Comparison of ENCODE assay signal across 11 cellular contexts in genomic region chr2:130191319-130191718, GRCh38. TPM values are rescaled to one million over a fixed set of nuclear protein-coding genes. Genes with fewer than 3 reads are reported as not detected.
DNase-seq lines count a peak whose midpoint lies in the region; ATAC-seq, FAIRE-seq and TF ChIP-seq lines count a peak whose summit lies in the region.
"Not testable (repeated sequence)": the region's sequence is repeated elsewhere in the genome, so short reads cannot be mapped to it uniquely, and the experiment has no call there.
"Had no signal": no experiment of that assay in that cellular context is flagged by ENCODE, and none has a peak within 500 bp of the region (broad histone marks: within the 10 kb centered on the region; RNA-seq: fewer than 3 reads in every experiment).

No MANE protein-coding gene starts in this region.

- H2AK9ac ChIP-seq in IMR-90 (replicated peaks; ENCODE audit: low read depth, low read length, poor library complexity) = not testable (repeated sequence)

- peak overlapping the region; percentile 55 for H3K27ac Mint-ChIP-seq in activated CD4-positive, alpha-beta T cell treated with anti-CD3 and anti-CD28 coated beads, Interleukin-2, amount 10 ng/mL, durations not matched to agents 7 days and 5 days
- peak overlapping the region; percentile 76 for H3K27ac Mint-ChIP-seq in activated T-cell treated with anti-CD3 and anti-CD28 coated beads, Interleukin-2, amount 50 U/mL, for 24 hours
- peak overlapping the region; percentile 68 for H3K27ac Mint-ChIP-seq in activated naive CD4-positive, alpha-beta T cell treated with anti-CD3 and anti-CD28 coated beads, Interleukin-2, amount 10 ng/mL, durations not matched to agents 7 days and 5 days

- not testable (repeated sequence) for H3K9ac ChIP-seq in IMR-90 (ENCODE audit: low read depth, low read length); HepG2 (ENCODE audit: insufficient read depth, low read depth, low read length)

- DNase-seq in IMR-90; activated CD4-positive, alpha-beta T cell treated with anti-CD3 and anti-CD28 coated beads, Interleukin-2, amount 10 ng/mL, durations not matched to agents 7 days and 5 days; activated T-cell treated with anti-CD3 and anti-CD28 coated beads, Interleukin-2, amount 50 U/mL, for 24 hours; activated naive CD4-positive, alpha-beta T cell treated with anti-CD3 and anti-CD28 coated beads, Interleukin-2, amount 10 ng/mL, durations not matched to agents 7 days and 5 days; HepG2 (ENCODE audit: low spot score): not testable (repeated sequence)
- DNase-seq in upper lobe of right lung = peak; percentile 20

- H3K79me1 ChIP-seq in IMR-90 (ENCODE audit: low read depth in 1 of 2, low read length in 2 of 2) = not testable (repeated sequence)

- FAIRE-seq in HepG2 (lab: Jason Lieb, UNC) = not testable (repeated sequence)

- not testable (repeated sequence) for H2AFZ ChIP-seq in IMR-90 (replicated peaks; ENCODE audit: low read length, poor library complexity); HepG2 (ENCODE audit: low read length)

- not testable (repeated sequence) for H3K4me3 ChIP-seq in IMR-90 (ENCODE audit: insufficient read depth, low read depth, low read length); HepG2 (replicated peaks in 1 of 3; ENCODE audit: insufficient read depth in 1 of 3, low read depth in 2 of 3, low read length in 3 of 3); upper lobe of right lung

- H2BK20ac ChIP-seq in IMR-90 (ENCODE audit: low read depth, low read length) = not testable (repeated sequence)

- TF ChIP-seq CTCF in IMR-90 (conservative IDR thresholded peaks at IDR 0.05; ENCODE audit: low read depth, low read length); HepG2 (CRISPR knock-in tag; IDR thresholded peaks at IDR 0.05); upper lobe of right lung (IDR thresholded peaks at IDR 0.05): not testable (repeated sequence)

- H2AK5ac ChIP-seq in IMR-90 (ENCODE audit: low read depth, low read length) = not testable (repeated sequence)

- H3K4me3 Mint-ChIP-seq in activated CD4-positive, alpha-beta T cell treated with anti-CD3 and anti-CD28 coated beads, Interleukin-2, amount 10 ng/mL, durations not matched to agents 7 days and 5 days; activated T-cell treated with anti-CD3 and anti-CD28 coated beads, Interleukin-2, amount 50 U/mL, for 24 hours; activated naive CD4-positive, alpha-beta T cell treated with anti-CD3 and anti-CD28 coated beads, Interleukin-2, amount 10 ng/mL, durations not matched to agents 7 days and 5 days: not testable (repeated sequence)

- not testable (repeated sequence) for H4K5ac ChIP-seq in IMR-90 (ENCODE audit: low read depth, low read length)

- not testable (repeated sequence) for ATAC-seq in IMR-90 (ENCODE audit: low read depth); HepG2; upper lobe of right lung

- not testable (repeated sequence) for H3K56ac ChIP-seq in IMR-90 (ENCODE audit: extremely low read depth, insufficient read depth, low read length)

- not testable (repeated sequence) for H3K9me1 ChIP-seq in IMR-90 (ENCODE audit: insufficient read depth, low read length)

- in situ Hi-C loops in IMR-90 (cut with MboI; ENCODE audit: low sequenced_read_pairs) = not testable (repeated sequence)
- in situ Hi-C loops in HepG2 (cut with HindIII; ENCODE audit: extremely low pct_ligation_motif_present, low pct_unique_long_range_greater_than_20kb) = loop anchor here (25.0 kb wide), 1 partner anchor 1296 kb away; the partner anchor contains the start of genes MZT2A and TUBA3D

- H3K4ac ChIP-seq in IMR-90 (ENCODE audit: low read depth, low read length) = not testable (repeated sequence)

- H3K36me3 ChIP-seq in IMR-90 (ENCODE audit: control insufficient read depth, insufficient read depth, low read length) = peaks cover 10% of the 10 kb centered on the region
- H3K36me3 ChIP-seq in HepG2 (replicated peaks in 1 of 2; ENCODE audit: control insufficient read depth in 1 of 2, insufficient read depth in 2 of 2, low read length in 2 of 2); upper lobe of right lung: not testable (repeated sequence)

- not testable (repeated sequence) for H3K14ac ChIP-seq in IMR-90 (replicated peaks; ENCODE audit: low read depth, low read length)

- not testable (repeated sequence) for H3K9me3 ChIP-seq in IMR-90 (ENCODE audit: control insufficient read depth, insufficient read depth, low read length); HepG2 (ENCODE audit: low read length); upper lobe of right lung

- H3K18ac ChIP-seq in IMR-90 (ENCODE audit: low read depth, low read length) = not testable (repeated sequence)

- not testable (repeated sequence) for H3K4me2 ChIP-seq in IMR-90 (ENCODE audit: low read depth, low read length); HepG2 (ENCODE audit: low read depth, low read length)

- dilution Hi-C loops in IMR-90 (cut with HindIII; ENCODE audit: low sequenced_read_pairs, unreplicated experiment) = not testable (repeated sequence)

- TF ChIP-seq POLR2A in IMR-90 (IDR thresholded peaks at IDR 0.05; ENCODE audit: low read depth, low read length); HepG2 (IDR thresholded peaks at IDR 0.05; ENCODE audit: insufficient read depth in 1 of 2, low read depth in 2 of 2, low read length in 2 of 2): not testable (repeated sequence)

- H3K79me2 ChIP-seq in HepG2 (ENCODE audit: insufficient read depth, low read length) = not testable (repeated sequence)

- not testable (repeated sequence) for BruUV-seq in IMR-90 (replicated peaks; lab: Mats Ljungman, UMichigan); HepG2 (replicated peaks; lab: Mats Ljungman, UMichigan)

- TF ChIP-seq RAD21 in IMR-90 (IDR thresholded peaks at IDR 0.05; ENCODE audit: low read length); HepG2 (CRISPR knock-in tag; IDR thresholded peaks at IDR 0.05): not testable (repeated sequence)

- not testable (repeated sequence) for H3K36me3 Mint-ChIP-seq in activated CD4-positive, alpha-beta T cell treated with anti-CD3 and anti-CD28 coated beads, Interleukin-2, amount 10 ng/mL, durations not matched to agents 7 days and 5 days (ENCODE audit: low read depth)
- H3K36me3 Mint-ChIP-seq in activated T-cell treated with anti-CD3 and anti-CD28 coated beads, Interleukin-2, amount 50 U/mL, for 24 hours (ENCODE audit: low read depth) = peaks cover 38% of the 10 kb centered on the region
- H3K36me3 Mint-ChIP-seq in activated naive CD4-positive, alpha-beta T cell treated with anti-CD3 and anti-CD28 coated beads, Interleukin-2, amount 10 ng/mL, durations not matched to agents 7 days and 5 days = peaks cover 13% of the 10 kb centered on the region

- not testable (repeated sequence) for H3K9me3 Mint-ChIP-seq in activated CD4-positive, alpha-beta T cell treated with anti-CD3 and anti-CD28 coated beads, Interleukin-2, amount 10 ng/mL, durations not matched to agents 7 days and 5 days; activated T-cell treated with anti-CD3 and anti-CD28 coated beads, Interleukin-2, amount 50 U/mL, for 24 hours; activated naive CD4-positive, alpha-beta T cell treated with anti-CD3 and anti-CD28 coated beads, Interleukin-2, amount 10 ng/mL, durations not matched to agents 7 days and 5 days

- intact Hi-C loops in IMR-90 (cut with micrococcal nuclease); HepG2 (cut with micrococcal nuclease; ENCODE audit: unreplicated experiment); upper lobe of right lung (cut with DNase I): not testable (repeated sequence)

- not testable (repeated sequence) for H2BK5ac ChIP-seq in IMR-90 (ENCODE audit: low read depth, low read length, poor library complexity, severe bottlenecking)

- not testable (repeated sequence) for H3K27me3 Mint-ChIP-seq in activated CD4-positive, alpha-beta T cell treated with anti-CD3 and anti-CD28 coated beads, Interleukin-2, amount 10 ng/mL, durations not matched to agents 7 days and 5 days; activated T-cell treated with anti-CD3 and anti-CD28 coated beads, Interleukin-2, amount 50 U/mL, for 24 hours; activated naive CD4-positive, alpha-beta T cell treated with anti-CD3 and anti-CD28 coated beads, Interleukin-2, amount 10 ng/mL, durations not matched to agents 7 days and 5 days

- H4K20me1 ChIP-seq in IMR-90 (ENCODE audit: insufficient read depth, low read length); HepG2 (ENCODE audit: insufficient read depth, low read length): not testable (repeated sequence)

- H3K27ac ChIP-seq in IMR-90 (ENCODE audit: insufficient read depth, low read length); HepG2 (ENCODE audit: extremely low read length, insufficient read depth, low read length); upper lobe of right lung: not testable (repeated sequence)

- CTCF ChIA-PET in IMR-90 (lab: Yijun Ruan, JAX); activated CD4-positive, alpha-beta T cell treated with anti-CD3 and anti-CD28 coated beads, Interleukin-2, amount 10 ng/mL, durations not matched to agents 7 days and 5 days (lab: Charles Lee); activated naive CD4-positive, alpha-beta T cell treated with anti-CD3 and anti-CD28 coated beads, Interleukin-2, amount 10 ng/mL, durations not matched to agents 7 days and 5 days (lab: Charles Lee); HepG2 (lab: Yijun Ruan, JAX; ENCODE audit: low intra/inter-chr PET ratio, low total read pairs): not testable (repeated sequence)

- not testable (repeated sequence) for H3K4me1 Mint-ChIP-seq in activated CD4-positive, alpha-beta T cell treated with anti-CD3 and anti-CD28 coated beads, Interleukin-2, amount 10 ng/mL, durations not matched to agents 7 days and 5 days; activated T-cell treated with anti-CD3 and anti-CD28 coated beads, Interleukin-2, amount 50 U/mL, for 24 hours (ENCODE audit: low read depth); activated naive CD4-positive, alpha-beta T cell treated with anti-CD3 and anti-CD28 coated beads, Interleukin-2, amount 10 ng/mL, durations not matched to agents 7 days and 5 days

- not testable (repeated sequence) for H3K4me1 ChIP-seq in IMR-90 (ENCODE audit: control insufficient read depth, insufficient read depth, low read length); upper lobe of right lung
- peaks cover 13% of the 10 kb centered on the region for H3K4me1 ChIP-seq in HepG2 (ENCODE audit: insufficient read depth, low read length)

- H4K8ac ChIP-seq in IMR-90 (ENCODE audit: low read depth in 2 of 2, low read length in 2 of 2) = not testable (repeated sequence)

- POLR2A ChIA-PET in IMR-90 (lab: Charles Lee; ENCODE audit: unreplicated experiment); activated CD4-positive, alpha-beta T cell treated with anti-CD3 and anti-CD28 coated beads, Interleukin-2, amount 10 ng/mL, durations not matched to agents 7 days and 5 days (lab: Charles Lee); HepG2 (lab: Yijun Ruan, JAX): not testable (repeated sequence)

- H3K27me3 ChIP-seq in IMR-90 (ENCODE audit: control insufficient read depth, insufficient read depth, low read length); HepG2 (ENCODE audit: control insufficient read depth in 1 of 2, insufficient read depth in 2 of 2, low read length in 2 of 2); upper lobe of right lung: not testable (repeated sequence)

- not testable (repeated sequence) for TF ChIP-seq EP300 in HepG2 (IDR thresholded peaks at IDR 0.05; ENCODE audit: low read depth in 2 of 2, low read length in 2 of 2); HepG2 (CRISPR knock-in tag; IDR thresholded peaks at IDR 0.05; ENCODE audit: borderline replicate concordance)

- H2BK15ac ChIP-seq in IMR-90 (ENCODE audit: low read depth, low read length) = not testable (repeated sequence)

- not testable (repeated sequence) for H3K23ac ChIP-seq in IMR-90 (ENCODE audit: low read depth, low read length)

- H2BK120ac ChIP-seq in IMR-90 (ENCODE audit: low read depth, low read length) = not testable (repeated sequence)

- WGBS in IMR-90 (ENCODE audit: extremely low coverage in 2 of 2, insufficient read length in 1 of 2), 2 experiments = 100% methylated on average over 3 of the region's 6 CpGs; no CpG with 5 or more reads in 1 of the 2 experiments
- 99% methylated on average over 6 of the region's 6 CpGs for WGBS in HepG2 (ENCODE audit: low lambda C conversion rate)

- not testable (repeated sequence) for H4K91ac ChIP-seq in IMR-90 (ENCODE audit: insufficient read depth, low read depth, low read length)

RNA-seq across cellular contexts. Expression of gene TUBA3E, which starts 6.9 kb away (rescaled TPM):
- total RNA-seq in IMR-90 (2012; rRNA removed) = not detected in 2 replicates
- not detected in 2 replicates for polyA plus RNA-seq in IMR-90 (2012; rRNA removed)
- not detected in 2 replicates for polyA plus RNA-seq in IMR-90 (2012; cell fraction: cytosol; rRNA removed)
- not detected in 2 replicates for polyA plus RNA-seq in IMR-90 (2012; cell fraction: nucleus; rRNA removed; ENCODE audit: low replicate concordance)
- not detected for total RNA-seq in activated CD4-positive, alpha-beta T cell treated with anti-CD3 and anti-CD28 coated beads, Interleukin-2, amount 10 ng/mL, durations not matched to agents 7 days and 5 days
- total RNA-seq in HepG2 (2016; rRNA removed; fragmentation: Illumina TruSeq; extraction: Trizol) = not detected in 2 replicates
- total RNA-seq in HepG2 (2016; cell fraction: cytosol; rRNA removed; fragmentation: Illumina TruSeq; extraction: Trizol; ENCODE audit: low read depth) = not detected in 2 replicates
- total RNA-seq in HepG2 (2016; cell fraction: insoluble cytoplasmic fraction; rRNA removed; fragmentation: Illumina TruSeq; extraction: Trizol) = not detected in 2 replicates
- not detected in 2 replicates for total RNA-seq in HepG2 (2016; cell fraction: membrane; rRNA removed; fragmentation: Illumina TruSeq; extraction: Trizol)
- not detected in 2 replicates for total RNA-seq in HepG2 (2016; cell fraction: nucleus; rRNA removed; fragmentation: Illumina TruSeq; extraction: Trizol)
- not detected in 2 replicates for polyA plus RNA-seq in HepG2 (2011; rRNA removed)
- polyA plus RNA-seq in HepG2 (2011; cell fraction: cytosol; rRNA removed) = not detected in 2 replicates
- polyA plus RNA-seq in HepG2 (2011; cell fraction: nucleus; rRNA removed) = not detected in 2 replicates
- polyA plus RNA-seq in HepG2 (2012) = not detected in 2 replicates
- not detected in 2 replicates for polyA plus RNA-seq in HepG2 (2016; cell fraction: cytosol; fragmentation: Illumina TruSeq; extraction: Trizol; ENCODE audit: low read depth)
- not detected in 2 replicates for polyA plus RNA-seq in HepG2 (2016; cell fraction: insoluble cytoplasmic fraction; fragmentation: Illumina TruSeq; extraction: Trizol; ENCODE audit: low read depth)
- polyA plus RNA-seq in HepG2 (2016; cell fraction: membrane; fragmentation: Illumina TruSeq; extraction: Trizol; ENCODE audit: low read depth) = not detected in 2 replicates
- polyA plus RNA-seq in HepG2 (2016; cell fraction: nucleus; fragmentation: Illumina TruSeq; extraction: Trizol; ENCODE audit: insufficient read depth, low read depth) = not detected in 2 replicates
- not detected in 2 replicates for polyA minus RNA-seq in HepG2 (2011; rRNA and poly(A)+ RNA removed; ENCODE audit: low replicate concordance)
- not detected in 2 replicates for polyA minus RNA-seq in HepG2 (2011; cell fraction: cytosol; rRNA and poly(A)+ RNA removed)
- not detected in 2 replicates for polyA minus RNA-seq in HepG2 (2011; cell fraction: nucleus; rRNA and poly(A)+ RNA removed)
- total RNA-seq in upper lobe of right lung = not detected
- total RNA-seq: A673; Calu3; CD4-positive, alpha-beta memory T cell; G401 had no signal
- polyA plus RNA-seq: BJ; CD4-positive, alpha-beta memory T cell had no signal

RNA-seq across cellular contexts. Expression of gene MZT2B, which starts 9.3 kb away (rescaled TPM):
- total RNA-seq in IMR-90 (2012; rRNA removed) (24.9 and 29.2 TPM in 2 replicates), HepG2 (2016; rRNA removed; fragmentation: Illumina TruSeq; extraction: Trizol) (308 and 410 TPM in 2 replicates), upper lobe of right lung (128 TPM)
- polyA plus RNA-seq in IMR-90 (2012; rRNA removed) (115 and 227 TPM in 2 replicates), HepG2 (2011; rRNA removed) (244 and 253 TPM in 2 replicates)
- polyA plus RNA-seq in IMR-90 (2012; cell fraction: cytosol; rRNA removed) = 255 and 405 TPM in 2 replicates
- polyA plus RNA-seq in IMR-90 (2012; cell fraction: nucleus; rRNA removed; ENCODE audit: low replicate concordance) = 61.9 and 106 TPM in 2 replicates
- total RNA-seq in activated CD4-positive, alpha-beta T cell treated with anti-CD3 and anti-CD28 coated beads, Interleukin-2, amount 10 ng/mL, durations not matched to agents 7 days and 5 days = 100 to 1,000 TPM; 387 to 417 TPM
- 664 and 798 TPM in 2 replicates for total RNA-seq in HepG2 (2016; cell fraction: cytosol; rRNA removed; fragmentation: Illumina TruSeq; extraction: Trizol; ENCODE audit: low read depth)
- total RNA-seq in HepG2 (2016; cell fraction: insoluble cytoplasmic fraction; rRNA removed; fragmentation: Illumina TruSeq; extraction: Trizol) = 352 and 417 TPM in 2 replicates
- total RNA-seq in HepG2 (2016; cell fraction: membrane; rRNA removed; fragmentation: Illumina TruSeq; extraction: Trizol) = 641 and 838 TPM in 2 replicates
- total RNA-seq in HepG2 (2016; cell fraction: nucleus; rRNA removed; fragmentation: Illumina TruSeq; extraction: Trizol) = 142 and 179 TPM in 2 replicates
- 121 and 325 TPM in 2 replicates for polyA plus RNA-seq in HepG2 (2011; cell fraction: cytosol; rRNA removed)
- 97.5 and 107 TPM in 2 replicates for polyA plus RNA-seq in HepG2 (2011; cell fraction: nucleus; rRNA removed)
- 208 and 248 TPM in 2 replicates for polyA plus RNA-seq in HepG2 (2012)
- 676 and 762 TPM in 2 replicates for polyA plus RNA-seq in HepG2 (2016; cell fraction: cytosol; fragmentation: Illumina TruSeq; extraction: Trizol; ENCODE audit: low read depth)
- 300 and 324 TPM in 2 replicates for polyA plus RNA-seq in HepG2 (2016; cell fraction: insoluble cytoplasmic fraction; fragmentation: Illumina TruSeq; extraction: Trizol; ENCODE audit: low read depth)
- polyA plus RNA-seq in HepG2 (2016; cell fraction: membrane; fragmentation: Illumina TruSeq; extraction: Trizol; ENCODE audit: low read depth) = 541 and 609 TPM in 2 replicates
- polyA plus RNA-seq in HepG2 (2016; cell fraction: nucleus; fragmentation: Illumina TruSeq; extraction: Trizol; ENCODE audit: insufficient read depth, low read depth) = 261 and 270 TPM in 2 replicates
- polyA minus RNA-seq in HepG2 (2011; rRNA and poly(A)+ RNA removed; ENCODE audit: low replicate concordance) = 12.3 and 45.2 TPM in 2 replicates
- polyA minus RNA-seq in HepG2 (2011; cell fraction: cytosol; rRNA and poly(A)+ RNA removed) = 53.2 and 58.8 TPM in 2 replicates
- 20.9 and 25.2 TPM in 2 replicates for polyA minus RNA-seq in HepG2 (2011; cell fraction: nucleus; rRNA and poly(A)+ RNA removed)

RNA-seq across cellular contexts. Expression of gene SMPD4, which starts 9.9 kb away (rescaled TPM):
- total RNA-seq in IMR-90 (2012; rRNA removed) (8.6 and 10.6 TPM in 2 replicates), HepG2 (2016; rRNA removed; fragmentation: Illumina TruSeq; extraction: Trizol) (70.5 and 72.5 TPM in 2 replicates), upper lobe of right lung (41.4 TPM)
- polyA plus RNA-seq in IMR-90 (2012; rRNA removed) (63.0 and 80.4 TPM in 2 replicates), HepG2 (2011; rRNA removed) (63.2 and 69.0 TPM in 2 replicates)
- 29.0 and 42.1 TPM in 2 replicates for polyA plus RNA-seq in IMR-90 (2012; cell fraction: cytosol; rRNA removed)
- 134 and 311 TPM in 2 replicates for polyA plus RNA-seq in IMR-90 (2012; cell fraction: nucleus; rRNA removed; ENCODE audit: low replicate concordance)
- total RNA-seq in activated CD4-positive, alpha-beta T cell treated with anti-CD3 and anti-CD28 coated beads, Interleukin-2, amount 10 ng/mL, durations not matched to agents 7 days and 5 days = 10 to 100 TPM; 70.9 to 71.3 TPM
- 16.2 and 16.4 TPM in 2 replicates for total RNA-seq in HepG2 (2016; cell fraction: cytosol; rRNA removed; fragmentation: Illumina TruSeq; extraction: Trizol; ENCODE audit: low read depth)
- total RNA-seq in HepG2 (2016; cell fraction: insoluble cytoplasmic fraction; rRNA removed; fragmentation: Illumina TruSeq; extraction: Trizol) = 63.3 and 71.6 TPM in 2 replicates
- 45.6 and 46.9 TPM in 2 replicates for total RNA-seq in HepG2 (2016; cell fraction: membrane; rRNA removed; fragmentation: Illumina TruSeq; extraction: Trizol)
- total RNA-seq in HepG2 (2016; cell fraction: nucleus; rRNA removed; fragmentation: Illumina TruSeq; extraction: Trizol) = 70.7 and 77.5 TPM in 2 replicates
- 27.2 and 39.1 TPM in 2 replicates for polyA plus RNA-seq in HepG2 (2011; cell fraction: cytosol; rRNA removed)
- polyA plus RNA-seq in HepG2 (2011; cell fraction: nucleus; rRNA removed) = 483 and 680 TPM in 2 replicates
- 53.0 and 69.5 TPM in 2 replicates for polyA plus RNA-seq in HepG2 (2012)
- 12.9 and 14.8 TPM in 2 replicates for polyA plus RNA-seq in HepG2 (2016; cell fraction: cytosol; fragmentation: Illumina TruSeq; extraction: Trizol; ENCODE audit: low read depth)
- 81.9 and 105 TPM in 2 replicates for polyA plus RNA-seq in HepG2 (2016; cell fraction: insoluble cytoplasmic fraction; fragmentation: Illumina TruSeq; extraction: Trizol; ENCODE audit: low read depth)
- 36.8 and 38.6 TPM in 2 replicates for polyA plus RNA-seq in HepG2 (2016; cell fraction: membrane; fragmentation: Illumina TruSeq; extraction: Trizol; ENCODE audit: low read depth)
- polyA plus RNA-seq in HepG2 (2016; cell fraction: nucleus; fragmentation: Illumina TruSeq; extraction: Trizol; ENCODE audit: insufficient read depth, low read depth) = 229 and 236 TPM in 2 replicates
- polyA minus RNA-seq in HepG2 (2011; rRNA and poly(A)+ RNA removed; ENCODE audit: low replicate concordance) = 39.1 and 125 TPM in 2 replicates
- 39.4 and 44.1 TPM in 2 replicates for polyA minus RNA-seq in HepG2 (2011; cell fraction: cytosol; rRNA and poly(A)+ RNA removed)
- polyA minus RNA-seq in HepG2 (2011; cell fraction: nucleus; rRNA and poly(A)+ RNA removed) = 82.9 and 90.9 TPM in 2 replicates

RNA-seq across cellular contexts. Expression of gene CCDC74B, which starts 46.4 kb away (rescaled TPM):
- total RNA-seq in IMR-90 (2012; rRNA removed) = 3.6 and 3.9 TPM in 2 replicates
- 8.4 and 9.6 TPM in 2 replicates for polyA plus RNA-seq in IMR-90 (2012; rRNA removed)
- polyA plus RNA-seq in IMR-90 (2012; cell fraction: cytosol; rRNA removed) = 10.0 and 10.5 TPM in 2 replicates
- polyA plus RNA-seq in IMR-90 (2012; cell fraction: nucleus; rRNA removed; ENCODE audit: low replicate concordance) = 31.6 and 88.4 TPM in 2 replicates
- 1 to 10 TPM; 1.1 to 1.7 TPM for total RNA-seq in activated CD4-positive, alpha-beta T cell treated with anti-CD3 and anti-CD28 coated beads, Interleukin-2, amount 10 ng/mL, durations not matched to agents 7 days and 5 days
- 0.11 TPM in 1 of 2 replicates, not detected in the other for total RNA-seq in HepG2 (2016; rRNA removed; fragmentation: Illumina TruSeq; extraction: Trizol)
- 0.26 TPM in 1 of 2 replicates, not detected in the other for total RNA-seq in HepG2 (2016; cell fraction: cytosol; rRNA removed; fragmentation: Illumina TruSeq; extraction: Trizol; ENCODE audit: low read depth)
- total RNA-seq in HepG2 (2016; cell fraction: insoluble cytoplasmic fraction; rRNA removed; fragmentation: Illumina TruSeq; extraction: Trizol) = 0.15 and 0.24 TPM in 2 replicates
- 0.55 TPM in 1 of 2 replicates, not detected in the other for total RNA-seq in HepG2 (2016; cell fraction: membrane; rRNA removed; fragmentation: Illumina TruSeq; extraction: Trizol)
- 0.28 and 0.37 TPM in 2 replicates for total RNA-seq in HepG2 (2016; cell fraction: nucleus; rRNA removed; fragmentation: Illumina TruSeq; extraction: Trizol)
- polyA plus RNA-seq in HepG2 (2011; rRNA removed) = 0.07 and 0.12 TPM in 2 replicates
- 0.04 and 0.21 TPM in 2 replicates for polyA plus RNA-seq in HepG2 (2011; cell fraction: cytosol; rRNA removed)
- 1.0 and 1.3 TPM in 2 replicates for polyA plus RNA-seq in HepG2 (2011; cell fraction: nucleus; rRNA removed)
- 0.04 and 0.16 TPM in 2 replicates for polyA plus RNA-seq in HepG2 (2012)
- 0.26 and 0.28 TPM in 2 replicates for polyA plus RNA-seq in HepG2 (2016; cell fraction: cytosol; fragmentation: Illumina TruSeq; extraction: Trizol; ENCODE audit: low read depth)
- 0.35 TPM in 1 of 2 replicates, not detected in the other for polyA plus RNA-seq in HepG2 (2016; cell fraction: insoluble cytoplasmic fraction; fragmentation: Illumina TruSeq; extraction: Trizol; ENCODE audit: low read depth)
- 0.21 and 0.37 TPM in 2 replicates for polyA plus RNA-seq in HepG2 (2016; cell fraction: membrane; fragmentation: Illumina TruSeq; extraction: Trizol; ENCODE audit: low read depth)
- polyA plus RNA-seq in HepG2 (2016; cell fraction: nucleus; fragmentation: Illumina TruSeq; extraction: Trizol; ENCODE audit: insufficient read depth, low read depth) = 0.75 and 0.81 TPM in 2 replicates
- polyA minus RNA-seq in HepG2 (2011; rRNA and poly(A)+ RNA removed; ENCODE audit: low replicate concordance) = 0.47 TPM in 1 of 2 replicates, not detected in the other
- polyA minus RNA-seq in HepG2 (2011; cell fraction: cytosol; rRNA and poly(A)+ RNA removed) = not detected in 2 replicates
- 0.50 and 0.90 TPM in 2 replicates for polyA minus RNA-seq in HepG2 (2011; cell fraction: nucleus; rRNA and poly(A)+ RNA removed)
- 0.78 TPM for total RNA-seq in upper lobe of right lung
- polyA plus RNA-seq: CD4-positive, alpha-beta memory T cell had no signal
